Comparison of ENCODE assay signal across 11 cellular contexts in genomic region chr11:46504817-46505613, GRCh38.
DNase-seq lines count a peak whose midpoint lies in the region; ATAC-seq and TF ChIP-seq lines count a peak whose summit lies in the region.
"Had no signal": no experiment of that assay in that cellular context is flagged by ENCODE, and none has a peak within 500 bp of the region (broad histone marks: within the 10 kb centered on the region; RNA-seq: fewer than 3 reads in every experiment).

No MANE protein-coding gene starts in this region.

- no peaks in the 10 kb centered on the region for H3K27me3 ChIP-seq in GM06990 (replicated peaks; ENCODE audit: control insufficient read depth, insufficient read depth, low read length)
- no peaks in the 10 kb centered on the region for H3K27me3 ChIP-seq in hepatocyte
- no peaks in the 10 kb centered on the region for H3K27me3 ChIP-seq in Caco-2 (replicated peaks; ENCODE audit: control insufficient read depth, insufficient read depth, low read length)
- no peaks in the 10 kb centered on the region for H3K27me3 ChIP-seq in thyroid gland
- H3K27me3 ChIP-seq: spleen had no signal

- no peak overlapping the region for H2AFZ ChIP-seq in hepatocyte

- H3K36me3 ChIP-seq in GM06990 (ENCODE audit: control insufficient read depth, insufficient read depth, low read length) (peaks cover 5% of the 10 kb centered on the region), hepatocyte (replicated peaks; ENCODE audit: insufficient read depth, low read depth) (no peaks in the 10 kb centered on the region), Caco-2 (ENCODE audit: control insufficient read depth, insufficient read depth, low read length) (no peaks in the 10 kb centered on the region; the same call in 1 of the 2 replicates), thyroid gland (peaks cover 9% of the 10 kb centered on the region in 2 donors)

- peak overlapping the region; percentile 58 for H3K27ac ChIP-seq in hepatocyte
- H3K27ac ChIP-seq in thyroid gland: no peak overlapping the region

- H3K4me3 ChIP-seq in GM06990 (replicated peaks; ENCODE audit: low read depth, low read length) (no peak overlapping the region), hepatocyte (no peak overlapping the region), Caco-2 (ENCODE audit: low read depth, low read length) (no peak overlapping the region), thyroid gland (replicated peaks in 1 of 3) (no peak overlapping the region)
- H3K4me3 ChIP-seq: spleen had no signal

- DNase-seq in GM06990 (ENCODE audit: extremely low read depth, insufficient read length): peak; percentile 9
- DNase-seq in hepatocyte (ENCODE audit: low spot score): no peak
- DNase-seq in Caco-2: no peak
- no peak for DNase-seq in thyroid gland
- DNase-seq in chondrocyte (ENCODE audit: low spot score): no peak
- DNase-seq: activated CD8-positive, alpha-beta memory T cell treated with anti-CD3 and anti-CD28 coated beads, Interleukin-2, amount 50 U/mL, for 4 hours; GOT3; MV-4-11; spleen had no signal

- H3K9me3 ChIP-seq in hepatocyte (ENCODE audit: low read depth) (no peaks in the 10 kb centered on the region), Caco-2 (no peaks in the 10 kb centered on the region), thyroid gland (no peaks in the 10 kb centered on the region)
- H3K9me3 ChIP-seq: spleen had no signal

- peaks cover 21% of the 10 kb centered on the region for H3K4me1 Mint-ChIP-seq in activated T-helper 17 cell treated with anti-CD3 and anti-CD28 coated beads, Interleukin-2, amount 50 U/mL, for 72 hours
- H3K4me1 Mint-ChIP-seq in Caco-2 (ENCODE audit: low read depth, unreplicated experiment): peaks cover 8% of the 10 kb centered on the region
- H3K4me1 Mint-ChIP-seq in chondrocyte (ENCODE audit: low read depth): peaks cover 16% of the 10 kb centered on the region

- H4K20me1 ChIP-seq in hepatocyte (ENCODE audit: insufficient read depth, poor library complexity, severe bottlenecking): peaks cover 3% of the 10 kb centered on the region

- POLR2A ChIA-PET in Caco-2 (lab: Charles Lee): no interaction called here

- H3K36me3 Mint-ChIP-seq in activated T-helper 17 cell treated with anti-CD3 and anti-CD28 coated beads, Interleukin-2, amount 50 U/mL, for 72 hours (ENCODE audit: low read depth): peaks cover 60% of the 10 kb centered on the region
- H3K36me3 Mint-ChIP-seq in Caco-2 (ENCODE audit: insufficient read depth, unreplicated experiment) (peaks cover 40% of the 10 kb centered on the region), chondrocyte (ENCODE audit: low read depth) (peaks cover 16% of the 10 kb centered on the region)

- WGBS in hepatocyte (ENCODE audit: low lambda C conversion rate, missing lambda C conversion rate): 93% methylated on average over 3 of the region's 3 CpGs
- 73 to 90% methylated on average over 3 of the region's 3 CpGs for WGBS in thyroid gland, 2 donors

- H3K27me3 Mint-ChIP-seq in activated T-helper 17 cell treated with anti-CD3 and anti-CD28 coated beads, Interleukin-2, amount 50 U/mL, for 72 hours: no peaks in the 10 kb centered on the region
- no peaks in the 10 kb centered on the region for H3K27me3 Mint-ChIP-seq in Caco-2 (ENCODE audit: insufficient read depth, unreplicated experiment)
- no peaks in the 10 kb centered on the region for H3K27me3 Mint-ChIP-seq in chondrocyte (ENCODE audit: low read depth)

- no peaks in the 10 kb centered on the region for H3K9me3 Mint-ChIP-seq in activated T-helper 17 cell treated with anti-CD3 and anti-CD28 coated beads, Interleukin-2, amount 50 U/mL, for 72 hours
- no peaks in the 10 kb centered on the region for H3K9me3 Mint-ChIP-seq in Caco-2 (ENCODE audit: unreplicated experiment)
- no peaks in the 10 kb centered on the region for H3K9me3 Mint-ChIP-seq in chondrocyte (ENCODE audit: low read depth)

- no TSS peak for BruUV-seq in Caco-2 (replicated peaks; lab: Mats Ljungman, UMichigan)

- no peak for TF ChIP-seq POLR2A in thyroid gland (IDR thresholded peaks at IDR 0.05)

- TF ChIP-seq CTCF in GM06990 (IDR thresholded peaks at IDR 0.05; ENCODE audit: insufficient read depth, low read length, poor library complexity, severe bottlenecking): no peak
- TF ChIP-seq CTCF in hepatocyte (IDR thresholded peaks at IDR 0.05; ENCODE audit: poor library complexity): no peak
- no peak for TF ChIP-seq CTCF in Caco-2 (IDR thresholded peaks at IDR 0.05; ENCODE audit: insufficient read depth in 1 of 2, low read depth in 1 of 2, low read length in 1 of 2, severe bottlenecking in 1 of 2, unreplicated experiment in 1 of 2)
- no peak for TF ChIP-seq CTCF in thyroid gland (IDR thresholded peaks at IDR 0.05)
- TF ChIP-seq CTCF in chondrocyte (IDR thresholded peaks at IDR 0.05): no peak

- intact Hi-C loops in Caco-2 (cut with micrococcal nuclease; ENCODE audit: unreplicated experiment): no loop called here
- intact Hi-C loops in thyroid gland (cut with DNase I): no loop called here

- peak; percentile 79 for ATAC-seq in GM19463 (IDR thresholded peaks at IDR 0.05; ENCODE audit: unreplicated experiment)
- peak; percentile 90 for ATAC-seq in activated T-helper 17 cell treated with anti-CD3 and anti-CD28 coated beads, Interleukin-2, amount 50 U/mL, for 72 hours (replicated peaks)

- H3K4me1 ChIP-seq in hepatocyte (ENCODE audit: insufficient read depth) (peaks cover 8% of the 10 kb centered on the region), Caco-2 (peaks cover 20% of the 10 kb centered on the region), thyroid gland (no peaks in the 10 kb centered on the region)

- H3K79me2 ChIP-seq in hepatocyte: peaks cover 16% of the 10 kb centered on the region

- no peaks in the 10 kb centered on the region for H3K9me2 ChIP-seq in hepatocyte (replicated peaks; ENCODE audit: insufficient read depth)

- H3K4me3 Mint-ChIP-seq in activated T-helper 17 cell treated with anti-CD3 and anti-CD28 coated beads, Interleukin-2, amount 50 U/mL, for 72 hours: peak overlapping the region; percentile 63
- H3K4me3 Mint-ChIP-seq in Caco-2 (ENCODE audit: unreplicated experiment): no peak overlapping the region
- H3K4me3 Mint-ChIP-seq in chondrocyte (ENCODE audit: unreplicated experiment): no peak overlapping the region

- H3K27ac Mint-ChIP-seq in activated T-helper 17 cell treated with anti-CD3 and anti-CD28 coated beads, Interleukin-2, amount 50 U/mL, for 72 hours: peak overlapping the region; percentile 95
- no peak overlapping the region for H3K27ac Mint-ChIP-seq in Caco-2 (ENCODE audit: unreplicated experiment)
- H3K27ac Mint-ChIP-seq in chondrocyte (ENCODE audit: unreplicated experiment): no peak overlapping the region

- CTCF ChIA-PET in Caco-2 (lab: Charles Lee): no interaction called here

- H3K4me2 ChIP-seq in hepatocyte: no peak overlapping the region
